Comparison of ENCODE assay signal across 8 cellular contexts in the genomic region with DNA sequence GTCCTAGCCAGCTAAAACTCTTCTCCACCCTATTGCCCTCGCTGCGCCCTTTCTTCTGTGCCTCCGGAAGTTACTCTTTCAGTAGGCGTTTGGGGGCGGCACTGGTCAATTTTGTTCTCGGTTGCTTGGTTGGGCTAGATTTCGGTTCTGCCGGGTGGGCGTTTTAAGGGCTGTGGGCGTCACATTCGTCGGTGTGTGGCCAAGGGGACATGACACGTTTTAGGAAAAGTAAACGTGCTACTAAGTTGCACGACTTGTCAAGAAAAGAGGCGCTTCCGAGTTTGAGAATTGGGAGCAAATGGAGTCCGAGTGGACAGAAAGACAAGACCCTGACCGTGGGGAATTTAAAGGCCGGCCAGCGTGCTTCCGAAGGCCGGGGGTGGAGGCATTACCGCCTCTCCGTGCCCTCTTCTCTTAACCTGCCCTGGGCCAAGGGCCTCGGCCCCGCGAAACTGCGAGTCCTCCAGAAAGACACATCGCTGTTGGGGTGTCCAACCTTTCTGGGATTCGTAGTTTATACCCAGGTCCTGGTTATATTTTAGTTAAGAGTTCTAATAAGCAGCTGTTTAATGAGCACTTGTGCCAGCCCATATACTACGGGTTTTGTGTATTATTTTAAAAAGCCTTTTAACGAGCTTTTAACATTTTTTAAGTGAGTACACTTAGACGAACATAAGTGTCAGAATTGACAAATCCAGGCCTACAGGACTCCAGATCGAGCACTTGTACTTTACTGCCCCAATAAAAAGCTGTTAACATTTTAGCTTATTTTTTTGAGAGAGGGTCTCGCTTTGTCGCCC. TPM values are rescaled to one million over a fixed set of nuclear protein-coding genes. Genes with fewer than 3 reads are reported as not detected.
A peak's percentile ranks its signal among the peaks of the same experiment; 100 is the strongest.
DNase-seq lines count a peak whose midpoint lies in the region; ATAC-seq, FAIRE-seq and TF ChIP-seq lines count a peak whose summit lies in the region.

No MANE protein-coding gene starts in this region.

- peak; percentile 55 to 78 for TF ChIP-seq POLR2A in gastrocnemius medialis (IDR thresholded peaks at IDR 0.05)

- no peak overlapping the region for H3K27ac ChIP-seq in iPS DF 6.9 (ENCODE audit: low read length)
- peak overlapping the region; percentile 95 to 99 (median 98) for H3K27ac ChIP-seq in gastrocnemius medialis

- ATAC-seq in GM19324 (IDR thresholded peaks at IDR 0.05; ENCODE audit: low FRiP score, unreplicated experiment) (peak; percentile 58), HG03378 (IDR thresholded peaks at IDR 0.05; ENCODE audit: unreplicated experiment) (peak; percentile 50), gastrocnemius medialis (peak; percentile 83 to 87)

- H3K9me3 ChIP-seq in iPS DF 6.9 (ENCODE audit: control insufficient read depth, insufficient read depth, low read length) = no peaks in the 10 kb centered on the region
- H3K9me3 ChIP-seq in gastrocnemius medialis = no peaks in the 10 kb centered on the region

- intact Hi-C loops in gastrocnemius medialis (cut with DNase I; ENCODE audit: low total_unique reads) = loop anchor here (1.0 to 5.0 kb wide), 5 partner anchors 7 to 112 kb away; partner anchors contain the start of genes ABHD16A, C6orf47 and PRRC2A

- H3K27me3 ChIP-seq in iPS DF 6.9 (ENCODE audit: control insufficient read depth, insufficient read depth, low read length) = no peaks in the 10 kb centered on the region
- no peaks in the 10 kb centered on the region for H3K27me3 ChIP-seq in gastrocnemius medialis

- DNase-seq in DMS114 treated with DMSO at 0.1 percent for 48 hours (lab: John Stamatoyannopoulos, UW; ENCODE audit: unreplicated experiment) (peak; percentile 98), RCC 7860 (ENCODE audit: low spot score) (no peak), anterior cingulate cortex (lab: John Stamatoyannopoulos, UW) (peak in 41 of 58 donors; percentile 71 to 96 (median 90)), iPS DF 6.9 (ENCODE audit: low read depth, low spot score) (no peak), gastrocnemius medialis (peak; percentile 81 to 88), foreskin melanocyte (no peak)

- FAIRE-seq in RCC 7860 (lab: Jason Lieb, UNC) = peak; percentile 30

- TF ChIP-seq CTCF in gastrocnemius medialis (IDR thresholded peaks at IDR 0.05 in 4 of 5, conservative IDR thresholded peaks at IDR 0.05 in 1 of 5) = no peak

- WGBS in iPS DF 6.9 (ENCODE audit: insufficient coverage, insufficient read length) = no CpG with 5 or more reads among the region's 37 CpGs

- H3K4me1 ChIP-seq in iPS DF 6.9 (ENCODE audit: control insufficient read depth, insufficient read depth, low read length) (no peaks in the 10 kb centered on the region), gastrocnemius medialis (peaks cover 23 to 24% of the 10 kb centered on the region in 2 donors)

- in situ Hi-C loops in gastrocnemius medialis (cut with MboI; ENCODE audit: low sequenced_read_pairs in 4 of 4) = loop anchor here in 2 of 4 donors (25.0 kb wide), 2 partner anchors 309 to 534 kb away; partner anchors contain the start of genes AGER (in 2 of the 2), AGPAT1 (in 2 of the 2), GPSM3 (in 2 of the 2) and PBX2 (in 2 of the 2)

- H3K36me3 ChIP-seq in iPS DF 6.9 (ENCODE audit: control insufficient read depth, insufficient read depth, low read length) = peaks cover 11% of the 10 kb centered on the region; the same call in 1 of the 2 replicates
- H3K36me3 ChIP-seq in gastrocnemius medialis = peaks cover 3 to 31% of the 10 kb centered on the region in 2 donors

- H3K4me3 ChIP-seq in iPS DF 6.9 (ENCODE audit: low read length) (peak overlapping the region; percentile 90; the same call in 1 of the 2 replicates), gastrocnemius medialis (peak overlapping the region; percentile 79 to 90 (median 84))

RNA-seq across cellular contexts. Expression of gene BAG6, which starts 0.7 kb away (rescaled TPM):
- total RNA-seq in gastrocnemius medialis = 100 to 1,000 TPM; 305 to 509 (median 459) TPM

RNA-seq across cellular contexts. Expression of gene APOM, which starts 2.6 kb away (rescaled TPM):
- 1 to 10 TPM; 1.8 to 7.9 (median 2.4) TPM for total RNA-seq in gastrocnemius medialis

RNA-seq across cellular contexts. Expression of gene C6orf47, which starts 7.5 kb away (rescaled TPM):
- total RNA-seq in gastrocnemius medialis = 10 to 100 TPM; 22.2 to 34.9 (median 26.8) TPM

RNA-seq across cellular contexts. Expression of gene GPANK1, which starts 11.7 kb away (rescaled TPM):
- 10 to 100 TPM; 17.3 to 29.8 (median 24.5) TPM for total RNA-seq in gastrocnemius medialis

RNA-seq across cellular contexts. Expression of gene CSNK2B, which starts 12.8 kb away (rescaled TPM):
- 100 to 1,000 TPM; 185 to 251 (median 226) TPM for total RNA-seq in gastrocnemius medialis

Comparison
In these comparisons a context has a peak if more than half of its experiments do, and no peak if none do; other contexts are left out.
1. DNase-seq: peak in DMS114 treated with DMSO at 0.1 percent for 48 hours (single experiment), anterior cingulate cortex (41 of 58) and gastrocnemius medialis (2 of 2); none in RCC 7860 (single experiment), iPS DF 6.9 (single experiment) and foreskin melanocyte (single experiment).
2. Peak in every context shown above with its lines, with median percentiles within 50 percentile points of each other: ATAC-seq.